Comparison of ENCODE assay signal across 16 cellular contexts in genomic region chr16:14057878-14058382, GRCh38. TPM values are rescaled to one million over a fixed set of nuclear protein-coding genes. Genes with fewer than 3 reads are reported as not detected.
DNase-seq lines count a peak whose midpoint lies in the region; ATAC-seq, FAIRE-seq and TF ChIP-seq lines count a peak whose summit lies in the region.
"Had no signal": no experiment of that assay in that cellular context is flagged by ENCODE, and none has a peak within 500 bp of the region (broad histone marks: within the 10 kb centered on the region; RNA-seq: fewer than 3 reads in every experiment).

No MANE protein-coding gene starts in this region.

- peaks cover 8% of the 10 kb centered on the region for H3K4me1 ChIP-seq in skeletal muscle satellite cell (ENCODE audit: control insufficient read depth, insufficient read depth, low read length)
- no peaks in the 10 kb centered on the region for H3K4me1 ChIP-seq in small intestine (ENCODE audit: control insufficient read depth in 2 of 2, insufficient read depth in 1 of 2, low read depth in 1 of 2, low read length in 1 of 2)
- H3K4me1 ChIP-seq: spleen had no signal

- ATAC-seq in stimulated activated effector memory CD8-positive, alpha-beta T cell treated with anti-CD3 and anti-CD28 coated beads, Interleukin-12 subunit alpha, Interleukin-12 subunit beta, amount 100 ng/mL, for 72 hours = no peak
- ATAC-seq: activated CD4-positive, CD25-positive, alpha-beta regulatory T cell treated with anti-CD3 and anti-CD28 coated beads, Interleukin-2, amount 50 U/mL, for 24 hours; Panc1 had no signal

- no peak overlapping the region for H3K27ac Mint-ChIP-seq in stimulated activated effector memory CD8-positive, alpha-beta T cell treated with anti-CD3 and anti-CD28 coated beads, Interleukin-12 subunit alpha, Interleukin-12 subunit beta, amount 100 ng/mL, for 72 hours
- H3K27ac Mint-ChIP-seq: nephron had no signal

- H3K36me3 ChIP-seq in skeletal muscle satellite cell (ENCODE audit: insufficient read depth, low read length) (no peaks in the 10 kb centered on the region), small intestine (ENCODE audit: control insufficient read depth in 2 of 2, insufficient read depth in 2 of 2, low read length in 2 of 2) (no peaks in the 10 kb centered on the region)
- H3K36me3 ChIP-seq: spleen had no signal

- no peaks in the 10 kb centered on the region for H3K9me3 ChIP-seq in skeletal muscle satellite cell (replicated peaks; ENCODE audit: low read length)
- no peaks in the 10 kb centered on the region for H3K9me3 ChIP-seq in small intestine (ENCODE audit: control insufficient read depth, low read depth)

- H3K4me3 Mint-ChIP-seq in stimulated activated effector memory CD8-positive, alpha-beta T cell treated with anti-CD3 and anti-CD28 coated beads, Interleukin-12 subunit alpha, Interleukin-12 subunit beta, amount 100 ng/mL, for 72 hours = no peak overlapping the region
- H3K4me3 Mint-ChIP-seq: nephron had no signal

- DNase-seq in coronary artery (ENCODE audit: low spot score) = no peak
- DNase-seq in kidney tubule cell (ENCODE audit: low spot score) = peak; percentile 16
- DNase-seq in NOMO-1 (lab: John Stamatoyannopoulos, UW; ENCODE audit: unreplicated experiment in 2 of 2) = no peak
- DNase-seq in small intestine = no peak
- no peak for DNase-seq in stimulated activated effector memory CD8-positive, alpha-beta T cell treated with anti-CD3 and anti-CD28 coated beads, Interleukin-12 subunit alpha, Interleukin-12 subunit beta, amount 100 ng/mL, for 72 hours (ENCODE audit: low spot score in 2 of 2)
- no peak for DNase-seq in NCI-H748 treated with DMSO at 0.1 percent for 48 hours (lab: John Stamatoyannopoulos, UW)
- DNase-seq: effector CD4-positive, alpha-beta T cell; NCI-H1417; spleen had no signal

- no peaks in the 10 kb centered on the region for H3K27me3 ChIP-seq in skeletal muscle satellite cell (ENCODE audit: control insufficient read depth, insufficient read depth, low read length)
- H3K27me3 ChIP-seq in small intestine (ENCODE audit: control insufficient read depth in 2 of 2, insufficient read depth in 2 of 2, low read length in 2 of 2) = no peaks in the 10 kb centered on the region

- peak overlapping the region; percentile 6 for H3K4me2 ChIP-seq in skeletal muscle satellite cell (ENCODE audit: low read length)

- H3K9me3 Mint-ChIP-seq in stimulated activated effector memory CD8-positive, alpha-beta T cell treated with anti-CD3 and anti-CD28 coated beads, Interleukin-12 subunit alpha, Interleukin-12 subunit beta, amount 100 ng/mL, for 72 hours = peaks cover 3% of the 10 kb centered on the region

- peak overlapping the region; percentile 81 for H3K27ac ChIP-seq in adipose tissue (ENCODE audit: low read depth, low read length)
- peak overlapping the region; percentile 38 to 57 for H3K27ac ChIP-seq in coronary artery
- peak overlapping the region in 1 of 2 donors; percentile 21 for H3K27ac ChIP-seq in small intestine (ENCODE audit: low read depth in 1 of 2, low read length in 1 of 2)

- TF ChIP-seq CTCF in coronary artery (IDR thresholded peaks at IDR 0.05) = no peak

- H3K36me3 Mint-ChIP-seq in stimulated activated effector memory CD8-positive, alpha-beta T cell treated with anti-CD3 and anti-CD28 coated beads, Interleukin-12 subunit alpha, Interleukin-12 subunit beta, amount 100 ng/mL, for 72 hours = no peaks in the 10 kb centered on the region

- no peaks in the 10 kb centered on the region for H3K4me1 Mint-ChIP-seq in stimulated activated effector memory CD8-positive, alpha-beta T cell treated with anti-CD3 and anti-CD28 coated beads, Interleukin-12 subunit alpha, Interleukin-12 subunit beta, amount 100 ng/mL, for 72 hours
- H3K4me1 Mint-ChIP-seq: nephron had no signal

- peak overlapping the region; percentile 31 for H3K4me3 ChIP-seq in coronary artery
- H3K4me3 ChIP-seq in skeletal muscle satellite cell (ENCODE audit: low read length) = no peak overlapping the region
- no peak overlapping the region for H3K4me3 ChIP-seq in small intestine (ENCODE audit: low read depth in 1 of 2, low read length in 2 of 2)
- H3K4me3 ChIP-seq: spleen had no signal

- WGBS in adipose tissue, 3 donors = 62 to 73% (median 67%) methylated on average over 10 of the region's 10 CpGs
- 81 to 85% (median 82%) methylated on average over 10 of the region's 10 CpGs for WGBS in small intestine, 3 donors

- H3K9ac ChIP-seq in skeletal muscle satellite cell (ENCODE audit: low read depth, low read length) = no peak overlapping the region

- FAIRE-seq in small intestine (lab: Jason Lieb, UNC) = no peak
- FAIRE-seq: frontal cortex, islet of Langerhans had no signal

RNA-seq across cellular contexts. Expression of gene MRTFB, which starts 13.2 kb away (rescaled TPM):
- 10 to 100 TPM in 2 of 3 donors, 1 to 10 TPM in 1; 6.4 to 14.0 (median 10.6) TPM for polyA plus RNA-seq in adipose tissue
- total RNA-seq in skeletal muscle satellite cell (2012; rRNA removed) = 6.8 and 10.5 TPM in 2 replicates
- polyA plus RNA-seq in small intestine = 10 to 100 TPM in 1 of 3 donors, 1 to 10 TPM in 2; 3.1 to 13.4 (median 5.4) TPM
